In genomic region chr9:133341369-133342082, GRCh38 we compare ENCODE assay signal across 11 cellular contexts. TPM values are rescaled to one million over a fixed set of nuclear protein-coding genes. Genes with fewer than 3 reads are reported as not detected.
DNase-seq lines count a peak whose midpoint lies in the region; ATAC-seq and TF ChIP-seq lines count a peak whose summit lies in the region.
"Had no signal": no experiment of that assay in that cellular context is flagged by ENCODE, and none has a peak within 500 bp of the region (broad histone marks: within the 10 kb centered on the region; RNA-seq: fewer than 3 reads in every experiment).

No MANE protein-coding gene starts in this region.

- 60% methylated on average over 1 of the region's 15 CpGs; no CpG with 5 or more reads in 1 of the 2 donors for WGBS in gastroesophageal sphincter (ENCODE audit: low coverage in 1 of 2), 2 donors
- 84 to 90% methylated on average over 15 of the region's 15 CpGs for WGBS in aorta, 2 donors

- no peak for ATAC-seq in activated naive CD8-positive, alpha-beta T cell treated with anti-CD3 and anti-CD28 coated beads, Interleukin-2, amount 10 ng/mL, durations not matched to agents 7 days and 5 days (ENCODE audit: low read depth)
- ATAC-seq in gastroesophageal sphincter = peak; percentile 75
- ATAC-seq in aorta (ENCODE audit: low FRiP score) = peak; percentile 34
- no peak for ATAC-seq in HG03342 (IDR thresholded peaks at IDR 0.05; ENCODE audit: unreplicated experiment)
- ATAC-seq in HG02870 (IDR thresholded peaks at IDR 0.05; ENCODE audit: unreplicated experiment) = no peak

- TF ChIP-seq POLR2A in gastroesophageal sphincter (IDR thresholded peaks at IDR 0.05) = no peak

- H3K9me3 ChIP-seq in gastroesophageal sphincter = no peaks in the 10 kb centered on the region
- no peaks in the 10 kb centered on the region for H3K9me3 ChIP-seq in aorta (ENCODE audit: control insufficient read depth, low read length)

- no peak overlapping the region for H3K4me3 Mint-ChIP-seq in activated naive CD8-positive, alpha-beta T cell treated with anti-CD3 and anti-CD28 coated beads, Interleukin-2, amount 10 ng/mL, durations not matched to agents 7 days and 5 days
- no peak overlapping the region for H3K4me3 Mint-ChIP-seq in activated naive CD8-positive, alpha-beta T cell treated with anti-CD3 and anti-CD28 coated beads for 36 hours
- H3K4me3 Mint-ChIP-seq: activated CD4-positive, alpha-beta memory T cell treated with anti-CD3 and anti-CD28 coated beads, Interleukin-2, amount 10 ng/mL, durations not matched to agents 7 days and 5 days had no signal

- no peak overlapping the region for H3K4me3 ChIP-seq in gastroesophageal sphincter
- no peak overlapping the region for H3K4me3 ChIP-seq in aorta (ENCODE audit: low read length in 2 of 2)

- H3K9me3 Mint-ChIP-seq in activated naive CD8-positive, alpha-beta T cell treated with anti-CD3 and anti-CD28 coated beads, Interleukin-2, amount 10 ng/mL, durations not matched to agents 7 days and 5 days = no peaks in the 10 kb centered on the region
- no peaks in the 10 kb centered on the region for H3K9me3 Mint-ChIP-seq in activated naive CD8-positive, alpha-beta T cell treated with anti-CD3 and anti-CD28 coated beads for 36 hours
- H3K9me3 Mint-ChIP-seq: activated CD4-positive, alpha-beta memory T cell treated with anti-CD3 and anti-CD28 coated beads, Interleukin-2, amount 10 ng/mL, durations not matched to agents 7 days and 5 days had no signal

- POLR2A ChIA-PET in activated naive CD8-positive, alpha-beta T cell treated with anti-CD3 and anti-CD28 coated beads, Interleukin-2, amount 10 ng/mL, durations not matched to agents 7 days and 5 days (lab: Charles Lee) = interaction anchor here (0.9 to 1.6 kb wide), 5 partner anchors 14 to 33 kb away, joined by 3 to 8 read pairs (median 5); partner anchors contain the start of genes SURF1 and SURF2

- H3K27ac Mint-ChIP-seq in activated naive CD8-positive, alpha-beta T cell treated with anti-CD3 and anti-CD28 coated beads, Interleukin-2, amount 10 ng/mL, durations not matched to agents 7 days and 5 days = peak overlapping the region; percentile 92
- no peak overlapping the region for H3K27ac Mint-ChIP-seq in activated naive CD8-positive, alpha-beta T cell treated with anti-CD3 and anti-CD28 coated beads for 36 hours

- H3K27me3 ChIP-seq in gastroesophageal sphincter (no peaks in the 10 kb centered on the region), aorta (ENCODE audit: control insufficient read depth in 1 of 2, insufficient read depth in 2 of 2, low read length in 1 of 2) (no peaks in the 10 kb centered on the region)

- H3K4me1 ChIP-seq in gastroesophageal sphincter (peaks cover 0 to 16% (median 10%) of the 10 kb centered on the region in 3 donors), aorta (ENCODE audit: control insufficient read depth in 1 of 2, insufficient read depth in 2 of 2, low read length in 2 of 2) (peaks cover 0 to 2% of the 10 kb centered on the region in 2 donors)

- intact Hi-C loops in aorta (cut with DNase I) = loop anchor here in 1 of 2 donors (10.0 kb wide), 1 partner anchor 673 kb away; no protein-coding TSS in a partner anchor

- H3K36me3 ChIP-seq in gastroesophageal sphincter (peaks cover 0 to 82% of the 10 kb centered on the region in 2 donors), aorta (ENCODE audit: control insufficient read depth in 1 of 2, insufficient read depth in 2 of 2, low read length in 1 of 2) (no peaks in the 10 kb centered on the region)

- H3K4me1 Mint-ChIP-seq in activated naive CD8-positive, alpha-beta T cell treated with anti-CD3 and anti-CD28 coated beads, Interleukin-2, amount 10 ng/mL, durations not matched to agents 7 days and 5 days = peaks cover 29% of the 10 kb centered on the region
- H3K4me1 Mint-ChIP-seq in activated naive CD8-positive, alpha-beta T cell treated with anti-CD3 and anti-CD28 coated beads for 36 hours = peaks cover 33% of the 10 kb centered on the region

- H3K36me3 Mint-ChIP-seq in activated naive CD8-positive, alpha-beta T cell treated with anti-CD3 and anti-CD28 coated beads, Interleukin-2, amount 10 ng/mL, durations not matched to agents 7 days and 5 days = peaks cover 28% of the 10 kb centered on the region
- H3K36me3 Mint-ChIP-seq in activated naive CD8-positive, alpha-beta T cell treated with anti-CD3 and anti-CD28 coated beads for 36 hours = peaks cover 51% of the 10 kb centered on the region

- DNase-seq in activated naive CD8-positive, alpha-beta T cell treated with anti-CD3 and anti-CD28 coated beads, Interleukin-2, amount 10 ng/mL, durations not matched to agents 7 days and 5 days = no peak
- DNase-seq in activated naive CD8-positive, alpha-beta T cell treated with anti-CD3 and anti-CD28 coated beads for 36 hours = no peak
- DNase-seq in mucosa of gallbladder (ENCODE audit: low spot score) (peak; percentile 45), aorta (peak in 1 of 2 donors; percentile 88), NCI-H2029 (lab: John Stamatoyannopoulos, UW) (no peak)
- DNase-seq: activated CD4-positive, alpha-beta memory T cell treated with anti-CD3 and anti-CD28 coated beads, Interleukin-2, amount 10 ng/mL, durations not matched to agents 7 days and 5 days; NCI-H1694 treated with DMSO at 0.1 percent for 48 hours; trophoblast cell had no signal

- no peak for TF ChIP-seq CTCF in gastroesophageal sphincter (IDR thresholded peaks at IDR 0.05)

- peak overlapping the region in 3 of 4 donors; percentile 4 to 50 (median 31) for H3K27ac ChIP-seq in gastroesophageal sphincter
- H3K27ac ChIP-seq in aorta (ENCODE audit: low read depth in 1 of 2, low read length in 2 of 2) = no peak overlapping the region

- TF ChIP-seq EP300 in gastroesophageal sphincter (IDR thresholded peaks at IDR 0.05) = no peak

- no peaks in the 10 kb centered on the region for H3K27me3 Mint-ChIP-seq in activated naive CD8-positive, alpha-beta T cell treated with anti-CD3 and anti-CD28 coated beads, Interleukin-2, amount 10 ng/mL, durations not matched to agents 7 days and 5 days
- no peaks in the 10 kb centered on the region for H3K27me3 Mint-ChIP-seq in activated naive CD8-positive, alpha-beta T cell treated with anti-CD3 and anti-CD28 coated beads for 36 hours
- H3K27me3 Mint-ChIP-seq: activated CD4-positive, alpha-beta memory T cell treated with anti-CD3 and anti-CD28 coated beads, Interleukin-2, amount 10 ng/mL, durations not matched to agents 7 days and 5 days had no signal

RNA-seq across cellular contexts. Expression of gene SURF6, which starts 5.5 kb away (rescaled TPM):
- 10 to 100 TPM; 20.5 to 21.0 TPM for total RNA-seq in activated naive CD8-positive, alpha-beta T cell treated with anti-CD3 and anti-CD28 coated beads, Interleukin-2, amount 10 ng/mL, durations not matched to agents 7 days and 5 days
- total RNA-seq in activated naive CD8-positive, alpha-beta T cell treated with anti-CD3 and anti-CD28 coated beads for 36 hours = 10 to 100 TPM; 31.8 to 33.0 TPM
- total RNA-seq in gastroesophageal sphincter = 10 to 100 TPM; 22.5 to 36.3 (median 25.8) TPM
- 25.2 TPM for total RNA-seq in mucosa of gallbladder
- 10 to 100 TPM; 13.3 to 16.3 TPM for total RNA-seq in aorta
- 10 to 100 TPM; 15.7 to 23.6 TPM for polyA plus RNA-seq in aorta

RNA-seq across cellular contexts. Expression of gene MED22, which starts 6.4 kb away (rescaled TPM):
- 10 to 100 TPM; 27.8 to 35.5 TPM for total RNA-seq in activated naive CD8-positive, alpha-beta T cell treated with anti-CD3 and anti-CD28 coated beads, Interleukin-2, amount 10 ng/mL, durations not matched to agents 7 days and 5 days
- total RNA-seq in activated naive CD8-positive, alpha-beta T cell treated with anti-CD3 and anti-CD28 coated beads for 36 hours = 10 to 100 TPM; 42.3 to 45.2 TPM
- total RNA-seq in gastroesophageal sphincter (10 to 100 TPM; 25.1 to 47.3 (median 37.8) TPM), mucosa of gallbladder (28.7 TPM), aorta (10 to 100 TPM; 18.6 to 37.0 TPM)
- polyA plus RNA-seq in aorta = 10 to 100 TPM; 10.8 to 30.3 TPM

RNA-seq across cellular contexts. Expression of gene RPL7A, which starts 6.5 kb away (rescaled TPM):
- 1,000 to 10,000 TPM; 1,843 to 1,855 TPM for total RNA-seq in activated naive CD8-positive, alpha-beta T cell treated with anti-CD3 and anti-CD28 coated beads, Interleukin-2, amount 10 ng/mL, durations not matched to agents 7 days and 5 days
- 1,000 to 10,000 TPM; 3,142 to 3,195 TPM for total RNA-seq in activated naive CD8-positive, alpha-beta T cell treated with anti-CD3 and anti-CD28 coated beads for 36 hours
- total RNA-seq in gastroesophageal sphincter (1,000 to 10,000 TPM; 1,385 to 2,320 (median 1,660) TPM), mucosa of gallbladder (1,477 TPM), aorta (1,000 to 10,000 TPM; 1,304 to 1,328 TPM)
- polyA plus RNA-seq in aorta = 1,000 to 10,000 TPM; 2,763 to 3,584 TPM

RNA-seq across cellular contexts. Expression of gene SURF1, which starts 14.8 kb away (rescaled TPM):
- total RNA-seq in activated naive CD8-positive, alpha-beta T cell treated with anti-CD3 and anti-CD28 coated beads, Interleukin-2, amount 10 ng/mL, durations not matched to agents 7 days and 5 days = 10 to 100 TPM; 40.6 to 41.9 TPM
- total RNA-seq in activated naive CD8-positive, alpha-beta T cell treated with anti-CD3 and anti-CD28 coated beads for 36 hours = 10 to 100 TPM; 25.4 to 26.6 TPM
- total RNA-seq in gastroesophageal sphincter = 10 to 100 TPM; 46.0 to 53.4 (median 49.8) TPM
- total RNA-seq in mucosa of gallbladder = 53.5 TPM
- total RNA-seq in aorta = 10 to 100 TPM; 29.2 to 41.2 TPM
- polyA plus RNA-seq in aorta = 10 to 100 TPM; 79.5 to 85.4 TPM

RNA-seq across cellular contexts. Expression of gene SURF2, which starts 14.8 kb away (rescaled TPM):
- 10 to 100 TPM; 16.2 to 17.0 TPM for total RNA-seq in activated naive CD8-positive, alpha-beta T cell treated with anti-CD3 and anti-CD28 coated beads, Interleukin-2, amount 10 ng/mL, durations not matched to agents 7 days and 5 days
- 10 to 100 TPM; 30.7 to 32.2 TPM for total RNA-seq in activated naive CD8-positive, alpha-beta T cell treated with anti-CD3 and anti-CD28 coated beads for 36 hours
- total RNA-seq in gastroesophageal sphincter = 10 to 100 TPM; 11.2 to 16.3 (median 15.3) TPM
- total RNA-seq in mucosa of gallbladder = 19.5 TPM
- 1 to 10 TPM; 9.2 to 9.9 TPM for total RNA-seq in aorta
- polyA plus RNA-seq in aorta = 10 to 100 TPM; 26.6 to 29.2 TPM

Comparison
In these comparisons a context has a peak if more than half of its experiments do, and no peak if none do; other contexts are left out.
1. ATAC-seq: peak in gastroesophageal sphincter (single experiment) and aorta (single experiment); none in activated naive CD8-positive, alpha-beta T cell treated with anti-CD3 and anti-CD28 coated beads, Interleukin-2, amount 10 ng/mL, durations not matched to agents 7 days and 5 days (single experiment), HG03342 (single experiment) and HG02870 (single experiment).
2. H3K27ac ChIP-seq: peak in gastroesophageal sphincter (3 of 4); none in aorta (0 of 2).